ENCODE assay signal across 9 cellular contexts in the genomic region with DNA sequence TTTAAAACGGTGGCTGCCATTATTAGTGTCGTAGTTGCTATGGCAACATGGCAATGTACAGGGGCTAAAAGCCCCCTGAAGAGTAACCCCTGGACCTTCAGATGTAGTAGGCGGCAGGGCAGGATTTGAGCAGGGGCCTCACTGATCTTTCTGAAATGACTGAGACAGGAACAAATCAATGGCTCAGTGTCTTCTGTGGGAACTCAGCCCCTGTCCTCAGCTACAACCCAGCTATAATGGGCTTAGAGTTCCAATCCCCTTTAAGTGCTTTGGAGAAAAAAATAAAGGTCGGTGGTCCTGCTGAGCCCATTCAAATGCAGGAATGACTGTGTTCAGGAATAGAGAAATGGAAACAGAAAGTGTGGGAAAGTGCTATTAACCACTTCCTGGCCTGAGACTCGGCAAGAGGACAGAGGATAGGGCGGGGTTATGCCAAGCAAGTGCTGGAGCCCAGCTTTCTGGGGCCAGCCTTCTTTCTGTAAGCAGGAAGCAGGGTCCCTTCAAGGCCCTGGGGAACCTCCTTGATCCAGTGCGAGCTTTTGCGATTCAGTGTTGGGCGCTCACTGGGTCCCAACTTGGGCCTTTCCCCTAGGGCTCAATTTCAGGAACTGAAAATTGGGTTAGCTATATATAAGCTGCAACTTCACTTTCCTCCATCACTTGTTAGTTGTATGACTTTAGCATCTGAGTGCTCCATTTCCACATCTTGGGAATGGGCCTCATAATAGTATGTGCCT. TPM values are rescaled to one million over a fixed set of nuclear protein-coding genes. Genes with fewer than 3 reads are reported as not detected.
DNase-seq lines count a peak whose midpoint lies in the region; ATAC-seq and TF ChIP-seq lines count a peak whose summit lies in the region.
"Had no signal": no experiment of that assay in that cellular context is flagged by ENCODE, and none has a peak within 500 bp of the region (broad histone marks: within the 10 kb centered on the region; RNA-seq: fewer than 3 reads in every experiment).

No MANE protein-coding gene starts in this region.

- no peaks in the 10 kb centered on the region for H3K79me1 ChIP-seq in neuronal stem cell (ENCODE audit: low read depth, low read length)

- H3K23ac ChIP-seq in neuronal stem cell (ENCODE audit: low read depth, low read length, poor library complexity), result no peak overlapping the region

- in situ Hi-C loops in mammary epithelial cell (cut with MboI; ENCODE audit: low sequenced_read_pairs in 2 of 2), result loop anchor here in 1 of 2 donors (10.0 kb wide), 1 partner anchor 355 kb away; no protein-coding TSS in a partner anchor

- H3K9ac ChIP-seq in mammary epithelial cell (ENCODE audit: insufficient read depth, low read length) (no peak overlapping the region), SU-DHL-6 (ENCODE audit: low read length) (no peak overlapping the region), neuronal stem cell (ENCODE audit: low read depth, low read length, poor library complexity) (no peak overlapping the region)

- intact Hi-C loops in mammary epithelial cell (cut with micrococcal nuclease) (no loop called here), breast epithelium (cut with DNase I; ENCODE audit: low total_unique reads) (no loop called here)

- H3K18ac ChIP-seq in neuronal stem cell (ENCODE audit: low read length), result peak overlapping the region; percentile 58

- H2BK120ac ChIP-seq in neuronal stem cell (ENCODE audit: low read depth, low read length), result no peak overlapping the region

- BruUV-seq in mammary epithelial cell (replicated peaks; lab: Mats Ljungman, UMichigan), result no TSS peak

- H3K79me2 ChIP-seq in mammary epithelial cell (ENCODE audit: insufficient read depth, low read length), result no peaks in the 10 kb centered on the region
- no peaks in the 10 kb centered on the region for H3K79me2 ChIP-seq in SU-DHL-6 (ENCODE audit: insufficient read depth, low read length)

- TF ChIP-seq POLR2A in breast epithelium (IDR thresholded peaks at IDR 0.05), result no peak

- H2BK12ac ChIP-seq in neuronal stem cell (ENCODE audit: low read length), result no peak overlapping the region

- dilution Hi-C loops in mammary epithelial cell (cut with HindIII; ENCODE audit: low sequenced_read_pairs), result no loop called here

- TF ChIP-seq CTCF in mammary epithelial cell (conservative IDR thresholded peaks at IDR 0.05 in 1 of 2, IDR thresholded peaks at IDR 0.05 in 1 of 2; ENCODE audit: extremely low read depth in 1 of 2, insufficient read depth in 1 of 2, low read depth in 1 of 2, low read length in 2 of 2) (no peak), breast epithelium (IDR thresholded peaks at IDR 0.05) (no peak), SU-DHL-6 (IDR thresholded peaks at IDR 0.05; ENCODE audit: insufficient read depth, low read length, poor library complexity, severe bottlenecking) (no peak), coronary artery (IDR thresholded peaks at IDR 0.05) (no peak)

- H3K4ac ChIP-seq in neuronal stem cell (ENCODE audit: low read length), result no peak overlapping the region

- no peak overlapping the region for H2AK5ac ChIP-seq in neuronal stem cell (ENCODE audit: low read depth, low read length)

- no peak overlapping the region for H4K91ac ChIP-seq in neuronal stem cell (ENCODE audit: low read depth, low read length, poor library complexity)

- no peak overlapping the region for H2BK5ac ChIP-seq in neuronal stem cell (ENCODE audit: low read length)

- CTCF ChIA-PET in mammary epithelial cell (lab: Charles Lee; ENCODE audit: low non-redundant PET), result no interaction called here

- H3K4me1 ChIP-seq in mammary epithelial cell (ENCODE audit: insufficient read depth, low read length) (peaks cover 52% of the 10 kb centered on the region), breast epithelium (peaks cover 4 to 16% of the 10 kb centered on the region in 2 donors), neuronal stem cell (ENCODE audit: control insufficient read depth in 2 of 2, insufficient read depth in 1 of 2, low read depth in 1 of 2, low read length in 2 of 2) (peaks cover 13 to 25% of the 10 kb centered on the region in 2 donors)

- H3K27ac ChIP-seq in mammary epithelial cell (ENCODE audit: insufficient read depth, low read depth, low read length) (no peak overlapping the region), breast epithelium (no peak overlapping the region), SU-DHL-6 (ENCODE audit: low read depth, low read length) (no peak overlapping the region), neuronal stem cell (replicated peaks; ENCODE audit: low read length) (peak overlapping the region; percentile 93), coronary artery (no peak overlapping the region)

- H3K4me2 ChIP-seq in mammary epithelial cell (ENCODE audit: insufficient read depth, low read depth, low read length) (peak overlapping the region; percentile 45), SU-DHL-6 (ENCODE audit: low read depth, low read length, poor library complexity, severe bottlenecking) (peak overlapping the region; percentile 22), neuronal stem cell (ENCODE audit: insufficient read depth, low read length, poor library complexity, severe bottlenecking) (peak overlapping the region; percentile 15)

- H3K9me2 ChIP-seq in SU-DHL-6 (replicated peaks; ENCODE audit: insufficient read depth, low read length), result no peaks in the 10 kb centered on the region

- H3K9me3 ChIP-seq in mammary epithelial cell (replicated peaks; ENCODE audit: insufficient read depth, low read length) (no peaks in the 10 kb centered on the region), breast epithelium (no peaks in the 10 kb centered on the region), SU-DHL-6 (ENCODE audit: insufficient read depth, low read length) (no peaks in the 10 kb centered on the region), neuronal stem cell (replicated peaks in 1 of 2; ENCODE audit: control insufficient read depth in 2 of 2, insufficient read depth in 1 of 2, low read depth in 1 of 2, low read length in 2 of 2) (no peaks in the 10 kb centered on the region), MG63 (no peaks in the 10 kb centered on the region)

- no peak overlapping the region for H3K14ac ChIP-seq in neuronal stem cell (ENCODE audit: low read length)

- peak overlapping the region; percentile 75 for H2AFZ ChIP-seq in mammary epithelial cell (ENCODE audit: low read depth, low read length)
- H2AFZ ChIP-seq in SU-DHL-6 (ENCODE audit: low read depth, low read length, severe bottlenecking), result no peak overlapping the region
- no peak overlapping the region for H2AFZ ChIP-seq in neuronal stem cell (ENCODE audit: low read length)

- peak; percentile 58 for ATAC-seq in HG03064 (IDR thresholded peaks at IDR 0.05; ENCODE audit: low read depth, unreplicated experiment)

- H3K27me3 ChIP-seq in mammary epithelial cell (ENCODE audit: insufficient read depth, low read length), result no peaks in the 10 kb centered on the region
- H3K27me3 ChIP-seq in breast epithelium, result no peaks in the 10 kb centered on the region
- H3K27me3 ChIP-seq in SU-DHL-6 (ENCODE audit: low read length), result no peaks in the 10 kb centered on the region
- H3K27me3 ChIP-seq in neuronal stem cell (ENCODE audit: control insufficient read depth in 3 of 3, insufficient read depth in 3 of 3, low read depth in 1 of 3, low read length in 3 of 3), result peaks cover 0 to 5% (median 0%) of the 10 kb centered on the region in 3 experiments
- no peaks in the 10 kb centered on the region for H3K27me3 ChIP-seq in MG63

- H4K20me1 ChIP-seq in mammary epithelial cell (ENCODE audit: insufficient read depth, low read length) (no peaks in the 10 kb centered on the region), SU-DHL-6 (ENCODE audit: low read depth, low read length) (no peaks in the 10 kb centered on the region)

- DNase-seq in mammary epithelial cell (no peak), breast epithelium (ENCODE audit: low spot score in 2 of 2) (no peak), neuronal stem cell (ENCODE audit: low spot score) (peak; percentile 77), coronary artery (ENCODE audit: low spot score) (no peak), MG63 (no peak), NCI-H2171 treated with DMSO at 0.1 percent for 48 hours (lab: John Stamatoyannopoulos, UW) (no peak)
- DNase-seq: activated T-cell treated with anti-CD3 and anti-CD28 coated beads, Interleukin-2, amount 50 U/mL, for 4 hours had no signal

- H4K8ac ChIP-seq in neuronal stem cell (ENCODE audit: low read depth, low read length), result no peak overlapping the region

- no peak overlapping the region for H3K4me3 ChIP-seq in mammary epithelial cell (replicated peaks in 1 of 3; ENCODE audit: insufficient read depth in 1 of 3, low read depth in 2 of 3, low read length in 3 of 3)
- H3K4me3 ChIP-seq in breast epithelium, result no peak overlapping the region
- H3K4me3 ChIP-seq in SU-DHL-6 (ENCODE audit: insufficient read depth, low read length, poor library complexity, severe bottlenecking), result no peak overlapping the region
- H3K4me3 ChIP-seq in neuronal stem cell (ENCODE audit: low read length in 2 of 2), result no peak overlapping the region
- H3K4me3 ChIP-seq in coronary artery, result no peak overlapping the region
- no peak overlapping the region for H3K4me3 ChIP-seq in MG63

- no peaks in the 10 kb centered on the region for H3K36me3 ChIP-seq in mammary epithelial cell (ENCODE audit: insufficient read depth, low read length)
- no peaks in the 10 kb centered on the region for H3K36me3 ChIP-seq in breast epithelium
- no peaks in the 10 kb centered on the region for H3K36me3 ChIP-seq in SU-DHL-6 (ENCODE audit: low read length)
- no peaks in the 10 kb centered on the region for H3K36me3 ChIP-seq in neuronal stem cell (replicated peaks in 1 of 2; ENCODE audit: control insufficient read depth in 2 of 2, insufficient read depth in 2 of 2, low read length in 2 of 2)
- H3K36me3 ChIP-seq in MG63, result no peaks in the 10 kb centered on the region

- no peaks in the 10 kb centered on the region for H3F3A ChIP-seq in SU-DHL-6 (ENCODE audit: insufficient read depth)

- no peak overlapping the region for H2BK15ac ChIP-seq in neuronal stem cell (ENCODE audit: low read length)

- 80% methylated on average over 8 of the region's 9 CpGs for WGBS in mammary epithelial cell (ENCODE audit: low coverage, missing lambda C conversion rate)
- no CpG with 5 or more reads among the region's 9 CpGs for WGBS in neuronal stem cell (ENCODE audit: extremely low coverage in 2 of 2, insufficient read length in 2 of 2, insufficient replicate concordance in 1 of 2), 2 donors

RNA-seq across cellular contexts. Expression of a gene that starts 6.1 kb away (rescaled TPM):
- total RNA-seq in mammary epithelial cell (100 to 1,000 TPM in 1 of 2 donors, 10 to 100 TPM in 1; 38.8 to 309 TPM), breast epithelium (10 to 100 TPM; 12.0 to 40.4 (median 38.0) TPM)
- 232 TPM for polyA plus RNA-seq in mammary epithelial cell
- 109 TPM for polyA minus RNA-seq in mammary epithelial cell
- 51.9 TPM for polyA plus RNA-seq in neuronal stem cell (2013, experiment 1 of 2)
- polyA plus RNA-seq in neuronal stem cell (2013, experiment 2 of 2), result 51.1 TPM
- total RNA-seq in MG63 (2014; rRNA removed; shearing (Covaris generic); ENCODE audit: low replicate concordance), result 34.5 and 61.3 TPM in 2 replicates
